Comparison of ENCODE assay signal across 1 cellular context in genomic region chr17:80036715-80037477, GRCh38.
A peak's percentile ranks its signal among the peaks of the same experiment; 100 is the strongest.
TF ChIP-seq lines count a peak whose summit lies in the region.

No MANE protein-coding gene starts in this region.

TF ChIP-seq in HEK293, 187 proteins besides CTCF, POLR2A, EP300 and RAD21 (continued from another document and continues in another):
- peak; percentile 97 for TF ChIP-seq PATZ1 (tag by site-specific recombination; IDR thresholded peaks at IDR 0.05)
- TF ChIP-seq ZNF692 (tag by site-specific recombination; IDR thresholded peaks at IDR 0.05) = peak; percentile 46; the same call in 1 of the 2 replicates
- no peak for TF ChIP-seq ZNF596 (tag by site-specific recombination; IDR thresholded peaks at IDR 0.05)
- TF ChIP-seq ZBTB49 (tag by site-specific recombination; IDR thresholded peaks at IDR 0.05; ENCODE audit: low read depth) = no peak
- peak; percentile 96 for TF ChIP-seq ZNF530 (tag by site-specific recombination; IDR thresholded peaks at IDR 0.05; ENCODE audit: low read depth)
- TF ChIP-seq ZNF398 (tag by site-specific recombination; IDR thresholded peaks at IDR 0.05) = peak; percentile 96
- peak; percentile 28; the same call in 1 of the 2 replicates for TF ChIP-seq WT1 (tag by site-specific recombination; IDR thresholded peaks at IDR 0.05)
- no peak for TF ChIP-seq ZNF292 (tag by site-specific recombination; IDR thresholded peaks at IDR 0.05; ENCODE audit: borderline replicate concordance, low read depth)
- TF ChIP-seq ZNF362 (tag by site-specific recombination; IDR thresholded peaks at IDR 0.05) = no peak
- peak; percentile 96 for TF ChIP-seq ZNF704 (tag by site-specific recombination; IDR thresholded peaks at IDR 0.05)
- TF ChIP-seq ZSCAN5A (tag by site-specific recombination; IDR thresholded peaks at IDR 0.05) = no peak
- peak; percentile 43; the same call in 1 of the 2 replicates for TF ChIP-seq TSHZ1 (tag by site-specific recombination; IDR thresholded peaks at IDR 0.05; ENCODE audit: borderline replicate concordance)
- no peak for TF ChIP-seq ZNF248 (tag by site-specific recombination; IDR thresholded peaks at IDR 0.05)
- TF ChIP-seq ZNF26 (tag by site-specific recombination; IDR thresholded peaks at IDR 0.05) = no peak
- no peak for TF ChIP-seq MEIS1 (CRISPR knock-in tag; IDR thresholded peaks at IDR 0.05; ENCODE audit: borderline replicate concordance)
- TF ChIP-seq ZNF341 (tag by site-specific recombination; IDR thresholded peaks at IDR 0.05; ENCODE audit: low read depth) = peak; percentile 77
- TF ChIP-seq PRDM10 (tag by site-specific recombination; IDR thresholded peaks at IDR 0.05) = peak; percentile 95
- no peak for TF ChIP-seq ZNF621 (tag by site-specific recombination; IDR thresholded peaks at IDR 0.05)
